In genomic region chr9:136943291-136944093, GRCh38 we compare ENCODE assay signal across 8 cellular contexts. TPM values are rescaled to one million over a fixed set of nuclear protein-coding genes. Genes with fewer than 3 reads are reported as not detected.
A peak's percentile ranks its signal among the peaks of the same experiment; 100 is the strongest.
DNase-seq lines count a peak whose midpoint lies in the region; ATAC-seq, FAIRE-seq and TF ChIP-seq lines count a peak whose summit lies in the region.

No MANE protein-coding gene starts in this region.

- peak; percentile 69 for DNase-seq in activated CD8-positive, alpha-beta memory T cell treated with anti-CD3 and anti-CD28 coated beads, Interleukin-2, amount 10 ng/mL, durations not matched to agents 7 days and 5 days
- DNase-seq in activated CD8-positive, alpha-beta memory T cell treated with anti-CD3 and anti-CD28 coated beads for 24 hours = no peak
- DNase-seq in RCC 7860 (ENCODE audit: low spot score) (peak; percentile 23), chondrocyte (ENCODE audit: low spot score) (peak; percentile 94), memory B cell (ENCODE audit: low spot score in 2 of 2) (peak in 1 of 2 donors; percentile 41), tibial nerve (ENCODE audit: low spot score in 2 of 2) (peak in 1 of 2 donors; percentile 14)

- peak; percentile 47 for ATAC-seq in activated CD8-positive, alpha-beta memory T cell treated with anti-CD3 and anti-CD28 coated beads, Interleukin-2, amount 10 ng/mL, durations not matched to agents 7 days and 5 days
- ATAC-seq in HG02852 (IDR thresholded peaks at IDR 0.05; ENCODE audit: unreplicated experiment) (peak; percentile 6), memory B cell (ENCODE audit: low read depth) (peak; percentile 4), HG02763 (IDR thresholded peaks at IDR 0.05; ENCODE audit: unreplicated experiment) (no peak)

- H3K27me3 Mint-ChIP-seq in activated CD8-positive, alpha-beta memory T cell treated with anti-CD3 and anti-CD28 coated beads, Interleukin-2, amount 10 ng/mL, durations not matched to agents 7 days and 5 days = no peaks in the 10 kb centered on the region
- H3K27me3 Mint-ChIP-seq in chondrocyte (ENCODE audit: low read depth) (no peaks in the 10 kb centered on the region), memory B cell (no peaks in the 10 kb centered on the region)

- H3K9me3 Mint-ChIP-seq in activated CD8-positive, alpha-beta memory T cell treated with anti-CD3 and anti-CD28 coated beads, Interleukin-2, amount 10 ng/mL, durations not matched to agents 7 days and 5 days (ENCODE audit: low read depth) = no peaks in the 10 kb centered on the region
- H3K9me3 Mint-ChIP-seq in chondrocyte (ENCODE audit: low read depth) (no peaks in the 10 kb centered on the region), memory B cell (no peaks in the 10 kb centered on the region)

- peaks cover 20% of the 10 kb centered on the region for H3K4me1 Mint-ChIP-seq in activated CD8-positive, alpha-beta memory T cell treated with anti-CD3 and anti-CD28 coated beads, Interleukin-2, amount 10 ng/mL, durations not matched to agents 7 days and 5 days
- peaks cover 9% of the 10 kb centered on the region for H3K4me1 Mint-ChIP-seq in chondrocyte (ENCODE audit: low read depth)
- peaks cover 2% of the 10 kb centered on the region for H3K4me1 Mint-ChIP-seq in memory B cell

- H3K9me3 ChIP-seq in tibial nerve = no peaks in the 10 kb centered on the region

- no peaks in the 10 kb centered on the region for H3K27me3 ChIP-seq in tibial nerve

- peak overlapping the region; percentile 78 to 91 (median 86) for H3K27ac ChIP-seq in tibial nerve

- H3K4me3 Mint-ChIP-seq in activated CD8-positive, alpha-beta memory T cell treated with anti-CD3 and anti-CD28 coated beads, Interleukin-2, amount 10 ng/mL, durations not matched to agents 7 days and 5 days = peak overlapping the region; percentile 79
- H3K4me3 Mint-ChIP-seq in chondrocyte (ENCODE audit: unreplicated experiment) (peak overlapping the region; percentile 70), memory B cell (peak overlapping the region; percentile 84)

- peaks cover 0 to 66% (median 33%) of the 10 kb centered on the region in 4 donors for H3K4me1 ChIP-seq in tibial nerve

- WGBS in tibial nerve, 2 donors = 36 to 37% methylated on average over 26 to 34 of the region's 51 CpGs

- TF ChIP-seq CTCF in chondrocyte (IDR thresholded peaks at IDR 0.05) (peak; percentile 35), tibial nerve (IDR thresholded peaks at IDR 0.05) (no peak)

- peak overlapping the region; percentile 76 for H3K27ac Mint-ChIP-seq in activated CD8-positive, alpha-beta memory T cell treated with anti-CD3 and anti-CD28 coated beads, Interleukin-2, amount 10 ng/mL, durations not matched to agents 7 days and 5 days
- H3K27ac Mint-ChIP-seq in chondrocyte (ENCODE audit: unreplicated experiment) (peak overlapping the region; percentile 69), memory B cell (peak overlapping the region; percentile 62)

- peaks cover 19% of the 10 kb centered on the region for H3K36me3 Mint-ChIP-seq in activated CD8-positive, alpha-beta memory T cell treated with anti-CD3 and anti-CD28 coated beads, Interleukin-2, amount 10 ng/mL, durations not matched to agents 7 days and 5 days
- peaks cover 11% of the 10 kb centered on the region for H3K36me3 Mint-ChIP-seq in chondrocyte (ENCODE audit: low read depth)
- H3K36me3 Mint-ChIP-seq in memory B cell = peaks cover 14% of the 10 kb centered on the region

- H3K4me3 ChIP-seq in tibial nerve = peak overlapping the region; percentile 66 to 97 (median 92)

- no peak for TF ChIP-seq POLR2A in tibial nerve (IDR thresholded peaks at IDR 0.05)

- TF ChIP-seq EP300 in tibial nerve (IDR thresholded peaks at IDR 0.05) = no peak

- CTCF ChIA-PET in activated CD8-positive, alpha-beta memory T cell treated with anti-CD3 and anti-CD28 coated beads, Interleukin-2, amount 10 ng/mL, durations not matched to agents 7 days and 5 days (lab: Charles Lee) = interaction anchor here (0.7 to 7.3 kb wide), 16 partner anchors 17 to 243 kb away, joined by 3 to 183 read pairs (median 5); partner anchors contain the start of genes ABCA2, AJM1, FUT7 and NPDC1

- no peak for FAIRE-seq in RCC 7860 (lab: Jason Lieb, UNC)

- peaks cover 4 to 45% (median 29%) of the 10 kb centered on the region in 3 donors for H3K36me3 ChIP-seq in tibial nerve

RNA-seq across cellular contexts. Expression of gene FBXW5, which starts 1.0 kb away (rescaled TPM):
- 100 to 1,000 TPM; 106 to 107 TPM for total RNA-seq in activated CD8-positive, alpha-beta memory T cell treated with anti-CD3 and anti-CD28 coated beads, Interleukin-2, amount 10 ng/mL, durations not matched to agents 7 days and 5 days
- total RNA-seq in chondrocyte (79.2 to 87.5 TPM (median 84.3 TPM) in 3 replicates), tibial nerve (100 to 1,000 TPM; 138 to 227 (median 193) TPM)

RNA-seq across cellular contexts. Expression of gene C8G, which starts 1.6 kb away (rescaled TPM):
- total RNA-seq in activated CD8-positive, alpha-beta memory T cell treated with anti-CD3 and anti-CD28 coated beads, Interleukin-2, amount 10 ng/mL, durations not matched to agents 7 days and 5 days = 1 to 10 TPM in 1 of 2 experiments, not detected in 1; 1.7 TPM
- total RNA-seq in chondrocyte (2.2 TPM in 1 of 3 replicates, not detected in the others), tibial nerve (1 to 10 TPM in 2 of 4 donors, not detected in 2; 3.3 to 5.1 TPM)

RNA-seq across cellular contexts. Expression of gene LCN12, which starts 8.6 kb away (rescaled TPM):
- 1 to 10 TPM in 1 of 2 experiments, under 1 TPM in 1; 0.68 to 1.2 TPM for total RNA-seq in activated CD8-positive, alpha-beta memory T cell treated with anti-CD3 and anti-CD28 coated beads, Interleukin-2, amount 10 ng/mL, durations not matched to agents 7 days and 5 days
- total RNA-seq in chondrocyte (0.51 to 0.60 TPM in 2 of 3 replicates, not detected in the other), tibial nerve (10 to 100 TPM in 2 of 4 donors, 1 to 10 TPM in 2; 2.4 to 16.8 (median 7.8) TPM)

RNA-seq across cellular contexts. Expression of gene PTGDS, which starts 33.8 kb away (rescaled TPM):
- 1 to 10 TPM; 1.2 to 3.2 TPM for total RNA-seq in activated CD8-positive, alpha-beta memory T cell treated with anti-CD3 and anti-CD28 coated beads, Interleukin-2, amount 10 ng/mL, durations not matched to agents 7 days and 5 days
- total RNA-seq in chondrocyte (24.2 to 80.4 TPM (median 76.8 TPM) in 3 replicates), tibial nerve (1,000 to 10,000 TPM; 1,059 to 8,972 (median 6,550) TPM)

RNA-seq across cellular contexts. Expression of gene LCNL1, which starts 39.3 kb away (rescaled TPM):
- under 1 TPM in 1 of 2 experiments, not detected in 1; 0.09 TPM for total RNA-seq in activated CD8-positive, alpha-beta memory T cell treated with anti-CD3 and anti-CD28 coated beads, Interleukin-2, amount 10 ng/mL, durations not matched to agents 7 days and 5 days
- total RNA-seq in chondrocyte (0.15 to 5.8 TPM (median 5.2 TPM) in 3 replicates), tibial nerve (10 to 100 TPM; 14.7 to 86.3 (median 64.3) TPM)
